31 cellular contexts compared by ENCODE assay signal in the genomic region with DNA sequence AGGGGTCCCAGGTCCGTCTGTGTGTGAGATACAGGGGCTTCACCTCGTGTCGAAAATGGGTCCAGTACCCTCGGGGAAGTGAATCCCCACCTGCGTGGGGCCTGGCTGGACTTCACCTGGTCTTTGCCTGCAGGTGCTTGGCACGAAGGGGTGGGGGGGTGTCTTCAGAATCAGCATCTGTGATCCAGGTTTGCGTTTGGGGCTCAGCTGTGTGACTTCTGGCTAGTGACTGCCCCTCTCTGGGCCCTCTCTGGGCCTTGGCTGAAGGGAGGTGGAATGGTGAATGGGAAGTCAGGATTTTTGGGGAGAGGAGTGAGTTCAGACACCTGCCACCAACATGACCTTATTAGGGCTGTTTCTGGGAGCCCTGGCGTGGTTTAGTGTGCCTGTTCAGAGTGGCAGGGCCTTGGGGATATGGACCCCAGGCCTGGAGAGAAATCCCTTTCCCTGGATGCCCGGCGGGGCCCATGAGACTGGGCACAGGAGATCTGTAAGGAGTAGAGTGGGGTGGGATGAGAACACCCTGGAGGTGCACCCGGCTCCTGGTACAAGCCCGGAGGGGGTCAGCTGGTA. TPM values are rescaled to one million over a fixed set of nuclear protein-coding genes. Genes with fewer than 3 reads are reported as not detected.
"Had no signal": no experiment of that assay in that cellular context is flagged by ENCODE, and none has a peak within 500 bp of the region (broad histone marks: within the 10 kb centered on the region; RNA-seq: fewer than 3 reads in every experiment).

No MANE protein-coding gene starts in this region.

- FAIRE-seq: colon, endothelial cell of umbilical vein, urothelium cell line had no signal

- H3K4me1 Mint-ChIP-seq: mesothelial cell of epicardium; stimulated activated naive CD8-positive, alpha-beta T cell treated with anti-CD3 and anti-CD28 coated beads, Interleukin-15, amount 100 ng/mL, for 72 hours had no signal

- H3K4me3 Mint-ChIP-seq: activated naive CD4-positive, alpha-beta T cell treated with anti-CD3 and anti-CD28 coated beads, Interleukin-2, amount 50 U/mL, for 24 hours; mesothelial cell of epicardium; natural killer cell; stimulated activated naive CD8-positive, alpha-beta T cell treated with anti-CD3 and anti-CD28 coated beads, Interleukin-15, amount 100 ng/mL, for 72 hours had no signal

- H3K9me3 ChIP-seq: esophagus muscularis mucosa, gastrocnemius medialis, left ventricle myocardium inferior, transverse colon had no signal

- H3K9me3 Mint-ChIP-seq: activated naive CD4-positive, alpha-beta T cell treated with anti-CD3 and anti-CD28 coated beads, Interleukin-2, amount 50 U/mL, for 24 hours; effector memory CD8-positive, alpha-beta T cell; mesothelial cell of epicardium; stimulated activated naive CD8-positive, alpha-beta T cell treated with anti-CD3 and anti-CD28 coated beads, Interleukin-15, amount 100 ng/mL, for 72 hours; T-helper 2 cell treated with Interferon-gamma antibody and Interleukin-4, amounts not matched to agents 5 μg/mL and 100 μg/mL, for 36 hours had no signal

- H3K36me3 Mint-ChIP-seq: activated naive CD4-positive, alpha-beta T cell treated with anti-CD3 and anti-CD28 coated beads, Interleukin-2, amount 50 U/mL, for 24 hours; mesothelial cell of epicardium; natural killer cell had no signal

- H3K27ac ChIP-seq: brain microvascular endothelial cell, esophagus muscularis mucosa, gastrocnemius medialis, left ventricle myocardium inferior, parathyroid adenoma, transverse colon, VCaP had no signal

- DNase-seq: activated CD4-positive, alpha-beta T cell treated with anti-CD3 and anti-CD28 coated beads for 1 hour; activated CD4-positive, alpha-beta T cell treated with anti-CD3 and anti-CD28 coated beads, Interleukin-2, amount 50 U/mL, for 1 hour; activated gamma-delta T cell treated with Interleukin-2 at 50 U/mL for 16 hours; activated T-cell treated with anti-CD3 and anti-CD28 coated beads, Interleukin-2, amount 50 U/mL, for 1 hour; aorta; brain microvascular endothelial cell; caudate nucleus; effector memory CD8-positive, alpha-beta T cell; gastrocnemius medialis; head of caudate nucleus; left ventricle myocardium inferior; mammary epithelial cell; natural killer cell; stimulated activated CD4-positive, alpha-beta T cell treated with anti-CD3 and anti-CD28 coated beads, Interleukin-12 subunit alpha, Interleukin-12 subunit beta, amount 100 ng/mL, for 4 hours; stimulated activated CD4-positive, alpha-beta T cell treated with anti-CD3 and anti-CD28 coated beads, Interleukin-4, amount 100 ng/mL, for 4 hours; stimulated activated naive CD8-positive, alpha-beta T cell treated with anti-CD3 and anti-CD28 coated beads, Interleukin-15, amount 100 ng/mL, for 72 hours; transverse colon had no signal

- H3K4me1 ChIP-seq: gastrocnemius medialis, parathyroid adenoma had no signal

- H3K36me3 ChIP-seq: brain microvascular endothelial cell, esophagus muscularis mucosa, gastrocnemius medialis, left ventricle myocardium inferior, transverse colon had no signal

- H3K27ac Mint-ChIP-seq: effector memory CD8-positive, alpha-beta T cell; mesothelial cell of epicardium; natural killer cell; T-helper 2 cell treated with Interferon-gamma antibody and Interleukin-4, amounts not matched to agents 5 μg/mL and 100 μg/mL, for 36 hours had no signal

- H3K79me2 ChIP-seq: parathyroid adenoma had no signal

- H3K9ac ChIP-seq: parathyroid adenoma had no signal

- H2AFZ ChIP-seq: parathyroid adenoma had no signal

- H3K4me3 ChIP-seq: esophagus muscularis mucosa, gastrocnemius medialis, left ventricle myocardium inferior, transverse colon had no signal

- ATAC-seq: effector memory CD8-positive, alpha-beta T cell; gastrocnemius medialis; natural killer cell had no signal

RNA-seq across cellular contexts. Expression of a gene that starts 2.7 kb away (rescaled TPM):
- total RNA-seq: aorta, dermis microvascular lymphatic vessel endothelial cell, endothelial cell of umbilical vein, gastrocnemius medialis, left ventricle myocardium inferior, pulmonary artery endothelial cell, skeletal muscle tissue had no signal
- polyA plus RNA-seq: endothelial cell of umbilical vein, right cardiac atrium had no signal

RNA-seq across cellular contexts. Expression of a gene that starts 48.6 kb away (rescaled TPM):
- total RNA-seq: mesothelial cell of epicardium, temporal lobe had no signal
